ENCODE assay signal across 18 cellular contexts in genomic region chr10:71320592-71320991, GRCh38. TPM values are rescaled to one million over a fixed set of nuclear protein-coding genes. Genes with fewer than 3 reads are reported as not detected.
DNase-seq lines count a peak whose midpoint lies in the region; ATAC-seq, FAIRE-seq and TF ChIP-seq lines count a peak whose summit lies in the region.
"Had no signal": no experiment of that assay in that cellular context is flagged by ENCODE, and none has a peak within 500 bp of the region (broad histone marks: within the 10 kb centered on the region; RNA-seq: fewer than 3 reads in every experiment).

No MANE protein-coding gene starts in this region.

- H4K20me1 ChIP-seq in HepG2 (ENCODE audit: insufficient read depth, low read length) (no peaks in the 10 kb centered on the region), hepatocyte (ENCODE audit: insufficient read depth, poor library complexity, severe bottlenecking) (no peaks in the 10 kb centered on the region)

- BruUV-seq in HepG2 (replicated peaks; lab: Mats Ljungman, UMichigan), result no TSS peak

- intact Hi-C loops in HepG2 (cut with micrococcal nuclease; ENCODE audit: unreplicated experiment) (no loop called here), right lobe of liver (cut with DNase I) (loop anchor here (5.0 to 10.0 kb wide), 2 partner anchors 52 to 164 kb away; no protein-coding TSS in a partner anchor)

- no peaks in the 10 kb centered on the region for H3K9me2 ChIP-seq in hepatocyte (replicated peaks; ENCODE audit: insufficient read depth)

- H3K9me3 Mint-ChIP-seq in type B pancreatic cell, result no peaks in the 10 kb centered on the region

- H3K27me3 ChIP-seq in HepG2 (ENCODE audit: control insufficient read depth in 1 of 2, insufficient read depth in 2 of 2, low read length in 2 of 2) (peaks cover 0 to 11% of the 10 kb centered on the region in 2 experiments; a peak in 1 of 5 replicates), right lobe of liver (no peaks in the 10 kb centered on the region), WERI-Rb-1 (ENCODE audit: insufficient read depth, low read depth, severe bottlenecking) (no peaks in the 10 kb centered on the region), hepatocyte (no peaks in the 10 kb centered on the region)
- H3K27me3 ChIP-seq: suprapubic skin had no signal

- H3K4me3 Mint-ChIP-seq in type B pancreatic cell, result peak overlapping the region; percentile 98

- POLR2A ChIA-PET in HepG2 (lab: Yijun Ruan, JAX), result interaction anchor here (1.1 to 6.3 kb wide), 8 partner anchors 15 to 531 kb away, joined by 3 to 210 read pairs (median 5); partner anchors contain the start of gene PSAP

- H3K36me3 Mint-ChIP-seq in type B pancreatic cell, result peaks cover 17% of the 10 kb centered on the region

- peaks cover 4% of the 10 kb centered on the region for H3K27me3 Mint-ChIP-seq in type B pancreatic cell

- H3K79me2 ChIP-seq in HepG2 (ENCODE audit: insufficient read depth, low read length) (peaks cover 3% of the 10 kb centered on the region), hepatocyte (peaks cover 10% of the 10 kb centered on the region)

- H2AFZ ChIP-seq in HepG2 (ENCODE audit: low read length), result no peak overlapping the region
- no peak overlapping the region for H2AFZ ChIP-seq in hepatocyte

- TF ChIP-seq EP300 in HepG2 (IDR thresholded peaks at IDR 0.05; ENCODE audit: low read depth in 2 of 2, low read length in 2 of 2) (no peak), HepG2 (CRISPR knock-in tag; IDR thresholded peaks at IDR 0.05; ENCODE audit: borderline replicate concordance) (no peak)

- H3K4me1 ChIP-seq in HepG2 (ENCODE audit: insufficient read depth, low read length) (peaks cover 47% of the 10 kb centered on the region), right lobe of liver (peaks cover 0 to 20% (median 5%) of the 10 kb centered on the region in 4 donors), hepatocyte (ENCODE audit: insufficient read depth) (peaks cover 7% of the 10 kb centered on the region)

- peak; percentile 51 for DNase-seq in HepG2 (ENCODE audit: low spot score)
- DNase-seq in right lobe of liver, result no peak
- DNase-seq in WERI-Rb-1, result no peak
- no peak for DNase-seq in hepatocyte (ENCODE audit: low spot score)
- no peak for DNase-seq in type B pancreatic cell (ENCODE audit: extremely low spot score, unreplicated experiment)
- no peak for DNase-seq in NCI-H748 treated with DMSO at 0.1 percent for 48 hours (lab: John Stamatoyannopoulos, UW)
- no peak for DNase-seq in dermis blood vessel endothelial cell
- DNase-seq: activated CD4-positive, alpha-beta T cell treated with anti-CD3 and anti-CD28 coated beads, Interleukin-2, amount 50 U/mL, for 1 hour; activated effector memory CD4-positive, alpha-beta T cell treated with anti-CD3 and anti-CD28 coated beads, Interleukin-2, amount 50 U/mL, for 16 hours; DMS79; head of caudate nucleus; mammary epithelial cell; NCI-H1694; NCI-H226; nucleus accumbens; right cardiac atrium had no signal

- peak overlapping the region; percentile 78; the same call in 1 of the 2 replicates for H3K9ac ChIP-seq in HepG2 (ENCODE audit: insufficient read depth, low read depth, low read length)

- H3K9me3 ChIP-seq in HepG2 (ENCODE audit: low read length) (no peaks in the 10 kb centered on the region), right lobe of liver (no peaks in the 10 kb centered on the region), WERI-Rb-1 (ENCODE audit: severe bottlenecking) (no peaks in the 10 kb centered on the region), hepatocyte (ENCODE audit: low read depth) (no peaks in the 10 kb centered on the region)
- H3K9me3 ChIP-seq: suprapubic skin had no signal

- H3K27ac ChIP-seq in HepG2 (ENCODE audit: extremely low read length, insufficient read depth, low read length) (peak overlapping the region; percentile 67), right lobe of liver (no peak overlapping the region), WERI-Rb-1 (peak overlapping the region; percentile 89), hepatocyte (no peak overlapping the region)
- H3K27ac ChIP-seq: suprapubic skin had no signal

- H3K4me1 Mint-ChIP-seq in type B pancreatic cell (ENCODE audit: unreplicated experiment), result peaks cover 44% of the 10 kb centered on the region

- H3K4me2 ChIP-seq in HepG2 (ENCODE audit: low read depth, low read length), result peak overlapping the region; percentile 82
- H3K4me2 ChIP-seq in hepatocyte, result peak overlapping the region; percentile 90

- in situ Hi-C loops in HepG2 (cut with HindIII; ENCODE audit: extremely low pct_ligation_motif_present, low pct_unique_long_range_greater_than_20kb), result no loop called here

- TF ChIP-seq CTCF in HepG2 (CRISPR knock-in tag; IDR thresholded peaks at IDR 0.05) (peak; percentile 34), right lobe of liver (IDR thresholded peaks at IDR 0.05) (no peak), WERI-Rb-1 (IDR thresholded peaks at IDR 0.05; ENCODE audit: low read depth, low read length) (no peak), hepatocyte (IDR thresholded peaks at IDR 0.05; ENCODE audit: poor library complexity) (no peak), type B pancreatic cell (conservative IDR thresholded peaks at IDR 0.05) (no peak)

- peak overlapping the region; percentile 77 to 87 (median 82); a peak in 5 of 6 replicates for H3K4me3 ChIP-seq in HepG2 (replicated peaks in 1 of 3; ENCODE audit: insufficient read depth in 1 of 3, low read depth in 2 of 3, low read length in 3 of 3)
- no peak overlapping the region for H3K4me3 ChIP-seq in right lobe of liver
- peak overlapping the region; percentile 87 for H3K4me3 ChIP-seq in WERI-Rb-1 (ENCODE audit: low read depth, low read length)
- H3K4me3 ChIP-seq in hepatocyte, result no peak overlapping the region

- ATAC-seq in HepG2, result peak; percentile 57
- ATAC-seq in right lobe of liver, result no peak
- ATAC-seq in GM19463 (IDR thresholded peaks at IDR 0.05; ENCODE audit: unreplicated experiment), result no peak
- ATAC-seq: right cardiac atrium had no signal

- TF ChIP-seq RAD21 in HepG2 (CRISPR knock-in tag; IDR thresholded peaks at IDR 0.05), result no peak

- FAIRE-seq in HepG2 (lab: Jason Lieb, UNC), result peak; percentile 59

- CTCF ChIA-PET in HepG2 (lab: Yijun Ruan, JAX; ENCODE audit: low intra/inter-chr PET ratio, low total read pairs), result interaction anchor here (1.3 kb wide), 1 partner anchor 57 kb away, joined by 3 read pairs; no protein-coding TSS in a partner anchor

- no peak overlapping the region for H3K27ac Mint-ChIP-seq in type B pancreatic cell

- 0% methylated on average over 1 of the region's 5 CpGs for WGBS in HepG2 (ENCODE audit: low lambda C conversion rate)
- 67% methylated on average over 2 of the region's 5 CpGs for WGBS in right lobe of liver (ENCODE audit: insufficient coverage, low coverage, low lambda C conversion rate, missing lambda C conversion rate)
- WGBS in hepatocyte (ENCODE audit: low lambda C conversion rate, missing lambda C conversion rate), result 77% methylated on average over 5 of the region's 5 CpGs

- TF ChIP-seq POLR2A in HepG2 (IDR thresholded peaks at IDR 0.05; ENCODE audit: insufficient read depth in 1 of 2, low read depth in 2 of 2, low read length in 2 of 2), result no peak; a peak in 1 of 4 replicates
- no peak for TF ChIP-seq POLR2A in right lobe of liver (IDR thresholded peaks at IDR 0.05)

- H3K36me3 ChIP-seq in HepG2 (replicated peaks in 1 of 2; ENCODE audit: control insufficient read depth in 1 of 2, insufficient read depth in 2 of 2, low read length in 2 of 2) (peaks cover 5 to 29% of the 10 kb centered on the region in 2 experiments; a peak in 4 of 5 replicates), right lobe of liver (peaks cover 0 to 27% (median 0%) of the 10 kb centered on the region in 4 donors), WERI-Rb-1 (peaks cover 31% of the 10 kb centered on the region), hepatocyte (replicated peaks; ENCODE audit: insufficient read depth, low read depth) (no peaks in the 10 kb centered on the region)

TF ChIP-seq in HepG2, 621 proteins besides CTCF, POLR2A, EP300 and RAD21 (continues in another document):
- no peak for TF ChIP-seq ZNF891 (CRISPR knock-in tag; IDR thresholded peaks at IDR 0.05)

RNA-seq across cellular contexts. Expression of gene SLC29A3, which starts 1.5 kb away (rescaled TPM):
- 5.3 and 8.6 TPM in 2 replicates for total RNA-seq in HepG2 (2016; rRNA removed; fragmentation: Illumina TruSeq; extraction: Trizol)
- total RNA-seq in HepG2 (2016; cell fraction: cytosol; rRNA removed; fragmentation: Illumina TruSeq; extraction: Trizol; ENCODE audit: low read depth), result 3.3 and 4.1 TPM in 2 replicates
- 5.0 and 9.4 TPM in 2 replicates for total RNA-seq in HepG2 (2016; cell fraction: insoluble cytoplasmic fraction; rRNA removed; fragmentation: Illumina TruSeq; extraction: Trizol)
- total RNA-seq in HepG2 (2016; cell fraction: membrane; rRNA removed; fragmentation: Illumina TruSeq; extraction: Trizol), result 6.3 and 7.6 TPM in 2 replicates
- total RNA-seq in HepG2 (2016; cell fraction: nucleus; rRNA removed; fragmentation: Illumina TruSeq; extraction: Trizol), result 9.6 and 10.1 TPM in 2 replicates
- 11.8 and 14.4 TPM in 2 replicates for polyA plus RNA-seq in HepG2 (2011; rRNA removed)
- polyA plus RNA-seq in HepG2 (2011; cell fraction: cytosol; rRNA removed), result 11.4 and 13.2 TPM in 2 replicates
- 10.9 and 11.3 TPM in 2 replicates for polyA plus RNA-seq in HepG2 (2011; cell fraction: nucleus; rRNA removed)
- polyA plus RNA-seq in HepG2 (2012), result 13.5 and 17.5 TPM in 2 replicates
- 5.1 and 5.8 TPM in 2 replicates for polyA plus RNA-seq in HepG2 (2016; cell fraction: cytosol; fragmentation: Illumina TruSeq; extraction: Trizol; ENCODE audit: low read depth)
- 6.5 and 10.2 TPM in 2 replicates for polyA plus RNA-seq in HepG2 (2016; cell fraction: insoluble cytoplasmic fraction; fragmentation: Illumina TruSeq; extraction: Trizol; ENCODE audit: low read depth)
- polyA plus RNA-seq in HepG2 (2016; cell fraction: membrane; fragmentation: Illumina TruSeq; extraction: Trizol; ENCODE audit: low read depth), result 8.9 and 9.6 TPM in 2 replicates
- polyA plus RNA-seq in HepG2 (2016; cell fraction: nucleus; fragmentation: Illumina TruSeq; extraction: Trizol; ENCODE audit: insufficient read depth, low read depth), result 19.0 and 21.6 TPM in 2 replicates
- 18.5 and 33.8 TPM in 2 replicates for polyA minus RNA-seq in HepG2 (2011; rRNA and poly(A)+ RNA removed; ENCODE audit: low replicate concordance)
- 8.6 and 10.2 TPM in 2 replicates for polyA minus RNA-seq in HepG2 (2011; cell fraction: cytosol; rRNA and poly(A)+ RNA removed)
- 11.1 and 12.4 TPM in 2 replicates for polyA minus RNA-seq in HepG2 (2011; cell fraction: nucleus; rRNA and poly(A)+ RNA removed)
- total RNA-seq in right lobe of liver, result 10 to 100 TPM in 2 of 6 experiments, 1 to 10 TPM in 4; 5.7 to 17.4 (median 7.7) TPM
- 8.4 and 11.4 TPM in 2 replicates for total RNA-seq in hepatocyte
- 11.3 and 12.0 TPM in 2 replicates for polyA plus RNA-seq in hepatocyte
- total RNA-seq in type B pancreatic cell (ENCODE audit: low replicate concordance), result 8.8 and 11.1 TPM in 2 replicates
- 2.0 and 2.6 TPM in 2 replicates for total RNA-seq in dermis blood vessel endothelial cell

Comparison
In these comparisons a context has a peak if more than half of its experiments do, and no peak if none do; other contexts are left out.
1. H3K27ac ChIP-seq: peak in HepG2 (single experiment) and WERI-Rb-1 (single experiment); none in right lobe of liver (0 of 3) and hepatocyte (single experiment).
2. H3K4me3 ChIP-seq: peak in HepG2 (3 of 3) and WERI-Rb-1 (single experiment); none in right lobe of liver (0 of 3) and hepatocyte (single experiment).